In genomic region chr1:57423135-57424131, GRCh38 we compare ENCODE assay signal across 8 cellular contexts. TPM values are rescaled to one million over a fixed set of nuclear protein-coding genes. Genes with fewer than 3 reads are reported as not detected.
A peak's percentile ranks its signal among the peaks of the same experiment; 100 is the strongest.
DNase-seq lines count a peak whose midpoint lies in the region; ATAC-seq, FAIRE-seq and TF ChIP-seq lines count a peak whose summit lies in the region.

DAB1 (minus strand) TSS chr1:57424060; CDS start chr1:57291030, 133,030 bp downstream.

- FAIRE-seq in pancreas (lab: Jason Lieb, UNC), result no peak

- ATAC-seq in pancreas (peak in 3 of 4 donors; percentile 43 to 63 (median 55)), GM18873 (IDR thresholded peaks at IDR 0.05; ENCODE audit: low FRiP score, unreplicated experiment) (no peak), GM19351 (IDR thresholded peaks at IDR 0.05; ENCODE audit: unreplicated experiment) (no peak)

- peak; percentile 12 for DNase-seq in EL
- DNase-seq in NT2/D1 (ENCODE audit: low read depth, low spot score), result peak; percentile 46
- DNase-seq in fibroblast of villous mesenchyme (ENCODE audit: low read depth), result no peak
- DNase-seq in pancreas, result peak in 2 of 6 donors; percentile 50 to 62
- no peak for DNase-seq in RPMI8226
- DNase-seq in dermis blood vessel endothelial cell, result no peak

- WGBS in pancreas, 2 donors, result 1% methylated on average over 57 to 85 of the region's 85 CpGs

- H3K4me3 ChIP-seq in NT2/D1 (ENCODE audit: insufficient read length, low read depth) (peak within 1 kb of the TSS; percentile 72), fibroblast of villous mesenchyme (ENCODE audit: low read depth, low read length) (peak within 1 kb of the TSS; percentile 21), pancreas (peak within 1 kb of the TSS in 3 of 4 donors; percentile 3 to 46 (median 30))

- peak within 1 kb of the TSS; percentile 80 for H3K9ac ChIP-seq in NT2/D1 (ENCODE audit: insufficient read length, low read depth)

- peaks cover 36% of the 10 kb centered on the region for H3K27me3 ChIP-seq in NT2/D1 (ENCODE audit: insufficient read depth, insufficient read length)
- peaks cover 0 to 28% (median 5%) of the 10 kb centered on the region in 4 donors for H3K27me3 ChIP-seq in pancreas

- intact Hi-C loops in pancreas (cut with DNase I), result no loop called here

- no peaks in the 10 kb centered on the region for H3K36me3 ChIP-seq in NT2/D1 (ENCODE audit: insufficient read depth, insufficient read length, low read length)
- no peaks in the 10 kb centered on the region for H3K36me3 ChIP-seq in pancreas

- TF ChIP-seq CTCF in fibroblast of villous mesenchyme (IDR thresholded peaks at IDR 0.05; ENCODE audit: insufficient read depth, low read depth, low read length) (no peak), pancreas (IDR thresholded peaks at IDR 0.05) (no peak)

- H3K27ac ChIP-seq in pancreas, result no peak within 1 kb of the TSS

- H3K4me1 ChIP-seq in NT2/D1 (ENCODE audit: insufficient read depth, insufficient read length) (no peaks in the 10 kb centered on the region), pancreas (no peaks in the 10 kb centered on the region)

- H3K9me3 ChIP-seq in NT2/D1 (ENCODE audit: insufficient read depth, low read length) (no peaks in the 10 kb centered on the region), pancreas (no peaks in the 10 kb centered on the region)

RNA-seq across cellular contexts. Expression of gene DAB1, which starts in this region (rescaled TPM):
- total RNA-seq in fibroblast of villous mesenchyme (not detected in 2 replicates), pancreas (under 1 TPM; 0.04 to 0.79 (median 0.31) TPM), dermis blood vessel endothelial cell (not detected in 2 replicates)
- 1 to 10 TPM in 1 of 2 donors, under 1 TPM in 1; 0.49 to 1.4 TPM for polyA plus RNA-seq in pancreas

Comparison
In these comparisons a context has a peak if more than half of its experiments do, and no peak if none do; other contexts are left out.
1. DNase-seq: peak in EL (single experiment) and NT2/D1 (single experiment); none in fibroblast of villous mesenchyme (single experiment), RPMI8226 (single experiment) and dermis blood vessel endothelial cell (single experiment).
2. H3K4me3 ChIP-seq: peak in every context shown above with its lines; median percentile 72 in NT2/D1; 30 in pancreas; 21 in fibroblast of villous mesenchyme.
3. ATAC-seq: peak in pancreas (3 of 4); none in GM18873 (single experiment) and GM19351 (single experiment).